ENCODE assay signal across 22 cellular contexts in the genomic region with DNA sequence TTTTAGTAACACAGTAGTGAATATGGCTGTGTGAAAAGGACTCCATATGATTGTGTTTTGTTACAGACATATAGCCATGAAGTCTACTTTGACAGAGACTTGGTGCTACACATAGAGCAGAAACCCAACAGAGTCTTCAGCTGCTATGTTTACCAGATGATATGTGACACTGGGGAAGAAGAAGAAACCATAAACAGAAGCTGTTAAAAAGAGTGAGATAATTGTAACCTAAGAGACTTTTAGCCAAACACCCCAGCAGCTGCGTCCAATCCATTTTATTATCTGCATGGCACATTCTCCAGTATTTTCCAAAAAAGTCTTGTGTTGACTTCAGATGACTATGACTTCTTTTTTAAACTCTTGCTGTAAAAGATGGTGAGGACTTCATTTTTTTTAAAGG. TPM values are rescaled to one million over a fixed set of nuclear protein-coding genes. Genes with fewer than 3 reads are reported as not detected.
DNase-seq lines count a peak whose midpoint lies in the region; ATAC-seq and TF ChIP-seq lines count a peak whose summit lies in the region.
"Had no signal": no experiment of that assay in that cellular context is flagged by ENCODE, and none has a peak within 500 bp of the region (broad histone marks: within the 10 kb centered on the region; RNA-seq: fewer than 3 reads in every experiment).

No MANE protein-coding gene starts in this region.

- ATAC-seq in natural killer cell treated with Interleukin-12 subunit alpha and Interleukin-12 subunit beta and Interleukin-15 and Interleukin-18, amount 100 ng/mL, for 72 hours = no peak

- peaks cover 13% of the 10 kb centered on the region; the same call in 1 of the 2 replicates for H3K4me1 ChIP-seq in Caco-2
- H3K4me1 ChIP-seq in testis = no peaks in the 10 kb centered on the region
- H3K4me1 ChIP-seq: BLaER1 had no signal

- intact Hi-C loops in Caco-2 (cut with micrococcal nuclease; ENCODE audit: unreplicated experiment) = no loop called here
- intact Hi-C loops in testis (cut with DNase I; ENCODE audit: low total_unique reads) = no loop called here

- H3K36me3 Mint-ChIP-seq in Caco-2 (ENCODE audit: insufficient read depth, unreplicated experiment) = peaks cover 9% of the 10 kb centered on the region
- H3K36me3 Mint-ChIP-seq in immature natural killer cell = peaks cover 4 to 23% (median 22%) of the 10 kb centered on the region in 3 donors
- peaks cover 18% of the 10 kb centered on the region for H3K36me3 Mint-ChIP-seq in natural killer cell treated with Interleukin-12 subunit alpha and Interleukin-12 subunit beta and Interleukin-15 and Interleukin-18, amount 100 ng/mL, for 72 hours

- WGBS in testis, 2 donors = 88 to 90% methylated on average over 1 of the region's 1 CpG

- no peak for TF ChIP-seq CTCF in Caco-2 (IDR thresholded peaks at IDR 0.05; ENCODE audit: insufficient read depth in 1 of 2, low read depth in 1 of 2, low read length in 1 of 2, severe bottlenecking in 1 of 2, unreplicated experiment in 1 of 2)
- no peak for TF ChIP-seq CTCF in testis (IDR thresholded peaks at IDR 0.05)

- peaks cover 1% of the 10 kb centered on the region for H3K36me3 ChIP-seq in Caco-2 (ENCODE audit: control insufficient read depth, insufficient read depth, low read length)
- no peaks in the 10 kb centered on the region for H3K36me3 ChIP-seq in testis (ENCODE audit: low read depth, missing control alignments)

- H3K27me3 Mint-ChIP-seq in Caco-2 (ENCODE audit: insufficient read depth, unreplicated experiment) = no peaks in the 10 kb centered on the region
- peaks cover 0 to 2% (median 0%) of the 10 kb centered on the region in 3 donors for H3K27me3 Mint-ChIP-seq in immature natural killer cell (ENCODE audit: low read depth in 3 of 3)
- no peaks in the 10 kb centered on the region for H3K27me3 Mint-ChIP-seq in natural killer cell treated with Interleukin-12 subunit alpha and Interleukin-12 subunit beta and Interleukin-15 and Interleukin-18, amount 100 ng/mL, for 72 hours
- H3K27me3 Mint-ChIP-seq: CD4-positive, CD25-positive, alpha-beta regulatory T cell had no signal

- peaks cover 18% of the 10 kb centered on the region for H3K4me1 Mint-ChIP-seq in Caco-2 (ENCODE audit: low read depth, unreplicated experiment)
- peaks cover 73 to 74% of the 10 kb centered on the region in 2 donors for H3K4me1 Mint-ChIP-seq in immature natural killer cell
- H3K4me1 Mint-ChIP-seq in natural killer cell treated with Interleukin-12 subunit alpha and Interleukin-12 subunit beta and Interleukin-15 and Interleukin-18, amount 100 ng/mL, for 72 hours (ENCODE audit: low read depth in 2 of 2) = peaks cover 44 to 46% of the 10 kb centered on the region in 2 donors

- no peaks in the 10 kb centered on the region for H3K9me3 Mint-ChIP-seq in Caco-2 (ENCODE audit: unreplicated experiment)
- H3K9me3 Mint-ChIP-seq in immature natural killer cell = no peaks in the 10 kb centered on the region
- H3K9me3 Mint-ChIP-seq in natural killer cell treated with Interleukin-12 subunit alpha and Interleukin-12 subunit beta and Interleukin-15 and Interleukin-18, amount 100 ng/mL, for 72 hours = no peaks in the 10 kb centered on the region
- H3K9me3 Mint-ChIP-seq: CD4-positive, CD25-positive, alpha-beta regulatory T cell had no signal

- H3K9me3 ChIP-seq in Caco-2 (no peaks in the 10 kb centered on the region), testis (no peaks in the 10 kb centered on the region)
- H3K9me3 ChIP-seq: BLaER1 had no signal

- no peak for DNase-seq in Caco-2
- peak; percentile 3 for DNase-seq in LHCN-M2 (ENCODE audit: low read depth)
- peak in 2 of 3 donors; percentile 14 to 19 for DNase-seq in immature natural killer cell
- DNase-seq in natural killer cell treated with Interleukin-12 subunit alpha and Interleukin-12 subunit beta and Interleukin-15 and Interleukin-18, amount 100 ng/mL, for 72 hours (ENCODE audit: low spot score) = no peak
- DNase-seq in NCI-H82 (lab: John Stamatoyannopoulos, UW) = no peak
- no peak for DNase-seq in activated CD8-positive, alpha-beta memory T cell treated with anti-CD3 and anti-CD28 coated beads for 24 hours
- DNase-seq in testis = no peak
- DNase-seq in NCI-H446 (lab: John Stamatoyannopoulos, UW) = no peak
- DNase-seq: CD4-positive, CD25-positive, alpha-beta regulatory T cell; DMS53; IMR-90; KG1; MM.1S; NCI-H1417; NCI-H1694; NCI-H2081; NCI-H2227 treated with DMSO at 0.1 percent for 48 hours; NCI-H510A treated with DMSO at 0.1 percent for 48 hours; NCI-H748 treated with DMSO at 0.1 percent for 48 hours; Right ventricle myocardium superior; RPMI8226 had no signal

- H3K4me3 ChIP-seq in Caco-2 (ENCODE audit: low read depth, low read length) (no peak overlapping the region), testis (no peak overlapping the region)
- H3K4me3 ChIP-seq: BLaER1 had no signal

- TF ChIP-seq POLR2A in testis (IDR thresholded peaks at IDR 0.05) = no peak

- no TSS peak for BruUV-seq in Caco-2 (replicated peaks; lab: Mats Ljungman, UMichigan)

- H3K4me3 Mint-ChIP-seq in Caco-2 (ENCODE audit: unreplicated experiment) = no peak overlapping the region
- H3K4me3 Mint-ChIP-seq in immature natural killer cell = peak overlapping the region; percentile 50 to 74 (median 69)
- H3K4me3 Mint-ChIP-seq in natural killer cell treated with Interleukin-12 subunit alpha and Interleukin-12 subunit beta and Interleukin-15 and Interleukin-18, amount 100 ng/mL, for 72 hours = peak overlapping the region; percentile 42
- H3K4me3 Mint-ChIP-seq: CD4-positive, CD25-positive, alpha-beta regulatory T cell had no signal

- CTCF ChIA-PET in Caco-2 (lab: Charles Lee) = no interaction called here

- H3K27ac Mint-ChIP-seq in Caco-2 (ENCODE audit: unreplicated experiment) (peak overlapping the region; percentile 12), immature natural killer cell (peak overlapping the region; percentile 74 to 92 (median 82))
- peak overlapping the region; percentile 49 to 66 for H3K27ac Mint-ChIP-seq in natural killer cell treated with Interleukin-12 subunit alpha and Interleukin-12 subunit beta and Interleukin-15 and Interleukin-18, amount 100 ng/mL, for 72 hours

- H3K27ac ChIP-seq in testis = no peak overlapping the region
- H3K27ac ChIP-seq: BLaER1 had no signal

- POLR2A ChIA-PET in Caco-2 (lab: Charles Lee) = no interaction called here

- H3K27me3 ChIP-seq in Caco-2 (replicated peaks; ENCODE audit: control insufficient read depth, insufficient read depth, low read length) (no peaks in the 10 kb centered on the region), testis (no peaks in the 10 kb centered on the region)
- H3K27me3 ChIP-seq: BLaER1 had no signal

RNA-seq across cellular contexts. Expression of a gene that starts 41.4 kb away (rescaled TPM):
- total RNA-seq in Caco-2 (2022) = 6.5 and 9.7 TPM in 2 replicates
- 102 and 120 TPM in 2 replicates for total RNA-seq in LHCN-M2 (2014; rRNA removed)
- 62.0 TPM for polyA plus RNA-seq in LHCN-M2 (2012)
- polyA plus RNA-seq in immature natural killer cell = 10 to 100 TPM; 17.4 to 32.1 (median 22.3) TPM
- total RNA-seq in natural killer cell treated with Interleukin-12 subunit alpha and Interleukin-12 subunit beta and Interleukin-15 and Interleukin-18, amount 100 ng/mL, for 72 hours = 1 to 10 TPM in 1 of 2 donors, under 1 TPM in 1; 0.78 to 5.2 TPM
- total RNA-seq in testis = 10 to 100 TPM; 53.1 to 53.5 TPM
- 60.1 TPM for polyA plus RNA-seq in testis (ENCODE audit: insufficient read depth, low read depth, low replicate concordance)

RNA-seq across cellular contexts. Expression of a gene that starts 46.9 kb away (rescaled TPM):
- 20.8 and 22.7 TPM in 2 replicates for total RNA-seq in Caco-2 (2022)
- total RNA-seq in LHCN-M2 (2014; rRNA removed) = 16.5 and 24.6 TPM in 2 replicates
- polyA plus RNA-seq in LHCN-M2 (2012) = 4.6 TPM
- polyA plus RNA-seq in immature natural killer cell = 10 to 100 TPM; 12.7 to 17.8 (median 16.4) TPM
- 10 to 100 TPM; 12.4 to 17.5 TPM for total RNA-seq in natural killer cell treated with Interleukin-12 subunit alpha and Interleukin-12 subunit beta and Interleukin-15 and Interleukin-18, amount 100 ng/mL, for 72 hours
- 10 to 100 TPM; 24.4 to 29.2 TPM for total RNA-seq in testis
- 15.7 TPM for polyA plus RNA-seq in testis (ENCODE audit: insufficient read depth, low read depth, low replicate concordance)

RNA-seq across cellular contexts. Expression of a gene that starts 47.1 kb away (rescaled TPM):
- total RNA-seq in Caco-2 (2022) = 25.7 and 28.5 TPM in 2 replicates
- total RNA-seq in LHCN-M2 (2014; rRNA removed) = 24.9 and 32.1 TPM in 2 replicates
- polyA plus RNA-seq in LHCN-M2 (2012) = 7.5 TPM
- 10 to 100 TPM; 11.0 to 21.2 (median 11.3) TPM for polyA plus RNA-seq in immature natural killer cell
- total RNA-seq in natural killer cell treated with Interleukin-12 subunit alpha and Interleukin-12 subunit beta and Interleukin-15 and Interleukin-18, amount 100 ng/mL, for 72 hours = 10 to 100 TPM; 16.0 to 35.6 TPM
- 10 to 100 TPM; 24.3 to 34.3 TPM for total RNA-seq in testis
- 21.7 TPM for polyA plus RNA-seq in testis (ENCODE audit: insufficient read depth, low read depth, low replicate concordance)

Comparison
In these comparisons a context has a peak if more than half of its experiments do, and no peak if none do; other contexts are left out.
1. DNase-seq: peak in LHCN-M2 (single experiment) and immature natural killer cell (2 of 3); none in Caco-2 (0 of 2), natural killer cell treated with Interleukin-12 subunit alpha and Interleukin-12 subunit beta and Interleukin-15 and Interleukin-18, amount 100 ng/mL, for 72 hours (single experiment), NCI-H82 (single experiment), activated CD8-positive, alpha-beta memory T cell treated with anti-CD3 and anti-CD28 coated beads for 24 hours (single experiment), testis (single experiment) and NCI-H446 (0 of 2).
2. H3K27ac Mint-ChIP-seq: peak in every context shown above with its lines; median percentile 82 in immature natural killer cell; 58 in natural killer cell treated with Interleukin-12 subunit alpha and Interleukin-12 subunit beta and Interleukin-15 and Interleukin-18, amount 100 ng/mL, for 72 hours; 12 in Caco-2.